Comparison of ENCODE assay signal across 8 cellular contexts in genomic region chr11:86246293-86246675, GRCh38. TPM values are rescaled to one million over a fixed set of nuclear protein-coding genes. Genes with fewer than 3 reads are reported as not detected.
A peak's percentile ranks its signal among the peaks of the same experiment; 100 is the strongest.
DNase-seq lines count a peak whose midpoint lies in the region; ATAC-seq and TF ChIP-seq lines count a peak whose summit lies in the region.

No MANE protein-coding gene starts in this region.

- H3K9me3 Mint-ChIP-seq in Calu3 (ENCODE audit: low read depth, unreplicated experiment), result no peaks in the 10 kb centered on the region

- H3K4me1 ChIP-seq in NT2/D1 (ENCODE audit: insufficient read depth, insufficient read length), result no peaks in the 10 kb centered on the region

- ATAC-seq in HG02884 (IDR thresholded peaks at IDR 0.05; ENCODE audit: unreplicated experiment), result no peak
- ATAC-seq in HG03460 (IDR thresholded peaks at IDR 0.05; ENCODE audit: unreplicated experiment), result no peak

- no peaks in the 10 kb centered on the region for H3K36me3 ChIP-seq in NT2/D1 (ENCODE audit: insufficient read depth, insufficient read length, low read length)

- intact Hi-C loops in Calu3 (cut with micrococcal nuclease; ENCODE audit: unreplicated experiment), result no loop called here

- BruUV-seq in Calu3 (replicated peaks; lab: Mats Ljungman, UMichigan), result TSS peak; percentile 49

- no peak overlapping the region for H3K4me3 Mint-ChIP-seq in Calu3 (ENCODE audit: low read depth, unreplicated experiment)

- TF ChIP-seq CTCF in Calu3 (IDR thresholded peaks at IDR 0.05; ENCODE audit: unreplicated experiment), result no peak
- no peak for TF ChIP-seq CTCF in fibroblast of mammary gland (conservative IDR thresholded peaks at IDR 0.05; ENCODE audit: control insufficient read depth, insufficient read depth, low read depth, low read length)

- H3K9ac ChIP-seq in NT2/D1 (ENCODE audit: insufficient read length, low read depth), result peak overlapping the region; percentile 87

- H3K9me3 ChIP-seq in NT2/D1 (ENCODE audit: insufficient read depth, low read length), result no peaks in the 10 kb centered on the region

- no peak for DNase-seq in Calu3
- DNase-seq in NT2/D1 (ENCODE audit: low read depth, low spot score), result no peak
- peak; percentile 13 for DNase-seq in fibroblast of mammary gland (ENCODE audit: low read depth)
- peak; percentile 15 for DNase-seq in pons (ENCODE audit: low spot score)
- no peak for DNase-seq in nucleus accumbens (lab: John Stamatoyannopoulos, UW)
- DNase-seq in stimulated activated naive CD4-positive, alpha-beta T cell treated with Interleukin-2 at 50 U/mL for 16 hours (lab: John Stamatoyannopoulos, UW), result no peak

- CTCF ChIA-PET in Calu3 (lab: Charles Lee), result no interaction called here

- H3K27me3 ChIP-seq in NT2/D1 (ENCODE audit: insufficient read depth, insufficient read length), result no peaks in the 10 kb centered on the region

- no peaks in the 10 kb centered on the region for H3K27me3 Mint-ChIP-seq in Calu3 (ENCODE audit: unreplicated experiment)

- H3K4me1 Mint-ChIP-seq in Calu3 (ENCODE audit: low read depth, unreplicated experiment), result peaks cover 23% of the 10 kb centered on the region

- H3K27ac Mint-ChIP-seq in Calu3 (ENCODE audit: unreplicated experiment), result no peak overlapping the region

- peaks cover 17% of the 10 kb centered on the region for H3K36me3 Mint-ChIP-seq in Calu3 (ENCODE audit: insufficient read depth, unreplicated experiment)

- H3K4me3 ChIP-seq in NT2/D1 (ENCODE audit: insufficient read length, low read depth) (peak overlapping the region; percentile 80), fibroblast of mammary gland (ENCODE audit: control insufficient read depth, low read depth, low read length) (peak overlapping the region; percentile 93)

RNA-seq across cellular contexts. Expression of gene EED, which starts 1.7 kb away (rescaled TPM):
- 24.2 and 24.4 TPM in 2 replicates for total RNA-seq in Calu3 (2022)

RNA-seq across cellular contexts. Expression of gene HIKESHI, which starts 55.8 kb away (rescaled TPM):
- 22.9 and 24.8 TPM in 2 replicates for total RNA-seq in Calu3 (2022)

Comparison
In these comparisons a context has a peak if more than half of its experiments do, and no peak if none do; other contexts are left out.
1. DNase-seq: peak in fibroblast of mammary gland (single experiment) and pons (single experiment); none in Calu3 (single experiment), NT2/D1 (single experiment), nucleus accumbens (0 of 56) and stimulated activated naive CD4-positive, alpha-beta T cell treated with Interleukin-2 at 50 U/mL for 16 hours (single experiment).